In genomic region chr13:50801087-50801931, GRCh38 we compare ENCODE assay signal across 8 cellular contexts. TPM values are rescaled to one million over a fixed set of nuclear protein-coding genes. Genes with fewer than 3 reads are reported as not detected.
DNase-seq lines count a peak whose midpoint lies in the region; ATAC-seq and TF ChIP-seq lines count a peak whose summit lies in the region.

No MANE protein-coding gene starts in this region.

- intact Hi-C loops in right lobe of liver (cut with DNase I): no loop called here

- CTCF ChIA-PET in activated CD4-positive, alpha-beta T cell treated with anti-CD3 and anti-CD28 coated beads, Interleukin-2, amount 10 ng/mL, durations not matched to agents 7 days and 5 days (lab: Charles Lee): interaction anchor here (0.7 to 1.3 kb wide), 5 partner anchors 111 to 825 kb away, joined by 3 to 5 read pairs (median 3); no protein-coding TSS in a partner anchor

- H3K4me3 Mint-ChIP-seq in activated CD4-positive, alpha-beta T cell treated with anti-CD3 and anti-CD28 coated beads, Interleukin-2, amount 10 ng/mL, durations not matched to agents 7 days and 5 days: no peak overlapping the region

- 25% methylated on average over 11 of the region's 13 CpGs for whole genome bisulfite sequencing in right lobe of liver (ENCODE audit: insufficient coverage, low coverage, low lambda C conversion rate, missing lambda C conversion rate)

- H3K4me1 ChIP-seq in BE2C (peaks cover 4% of the 10 kb centered on the region; the same call in 1 of the 2 replicates), right lobe of liver (no peaks in the 10 kb centered on the region)

- no peak for TF ChIP-seq POLR2A in right lobe of liver (IDR thresholded peaks at IDR 0.05)

- TF ChIP-seq CTCF in BE2C (IDR thresholded peaks at IDR 0.05; ENCODE audit: low read depth, low read length): peak; percentile 88
- TF ChIP-seq CTCF in right lobe of liver (IDR thresholded peaks at IDR 0.05): peak; percentile 71 to 81 (median 75)

- no peak overlapping the region for H3K27ac ChIP-seq in right lobe of liver

- DNase-seq in BE2C (peak; percentile 73), NCI-H345 (lab: John Stamatoyannopoulos, UW) (peak; percentile 44), dermis microvascular lymphatic vessel endothelial cell (ENCODE audit: low read depth in 2 of 2) (peak; percentile 71 to 80), right lobe of liver (peak in 1 of 3 donors; percentile 59)
- peak; percentile 81 for DNase-seq in activated CD4-positive, alpha-beta T cell treated with anti-CD3 and anti-CD28 coated beads, Interleukin-2, amount 10 ng/mL, durations not matched to agents 7 days and 5 days
- DNase-seq in stimulated activated CD4-positive, alpha-beta T cell treated with anti-CD3 and anti-CD28 coated beads, TNF-alpha, amount 100 ng/mL, for 48 hours (ENCODE audit: low read depth in 3 of 3): peak; percentile 21 to 58 (median 38)

- no peak overlapping the region for H3K4me3 ChIP-seq in BE2C (ENCODE audit: low read depth, low read length)
- H3K4me3 ChIP-seq in right lobe of liver: no peak overlapping the region

- POLR2A ChIA-PET in activated CD4-positive, alpha-beta T cell treated with anti-CD3 and anti-CD28 coated beads, Interleukin-2, amount 10 ng/mL, durations not matched to agents 7 days and 5 days (lab: Charles Lee): interaction anchor here (0.6 kb wide), 1 partner anchor 289 kb away, joined by 3 read pairs; no protein-coding TSS in a partner anchor

- H3K9me3 Mint-ChIP-seq in activated CD4-positive, alpha-beta T cell treated with anti-CD3 and anti-CD28 coated beads, Interleukin-2, amount 10 ng/mL, durations not matched to agents 7 days and 5 days: peaks cover 3% of the 10 kb centered on the region

- H3K9me3 ChIP-seq in BE2C: no peaks in the 10 kb centered on the region
- H3K9me3 ChIP-seq in right lobe of liver: no peaks in the 10 kb centered on the region

- H3K4me1 Mint-ChIP-seq in activated CD4-positive, alpha-beta T cell treated with anti-CD3 and anti-CD28 coated beads, Interleukin-2, amount 10 ng/mL, durations not matched to agents 7 days and 5 days: peaks cover 19% of the 10 kb centered on the region

- peak overlapping the region; percentile 27 for H3K27ac Mint-ChIP-seq in activated CD4-positive, alpha-beta T cell treated with anti-CD3 and anti-CD28 coated beads, Interleukin-2, amount 10 ng/mL, durations not matched to agents 7 days and 5 days

- H3K36me3 ChIP-seq in BE2C (no peaks in the 10 kb centered on the region), right lobe of liver (no peaks in the 10 kb centered on the region)

- no peaks in the 10 kb centered on the region for H3K27me3 Mint-ChIP-seq in activated CD4-positive, alpha-beta T cell treated with anti-CD3 and anti-CD28 coated beads, Interleukin-2, amount 10 ng/mL, durations not matched to agents 7 days and 5 days

- H3K27me3 ChIP-seq in BE2C (no peaks in the 10 kb centered on the region), right lobe of liver (no peaks in the 10 kb centered on the region)

- ATAC-seq in GM19043 (IDR thresholded peaks at IDR 0.05; ENCODE audit: low read depth, unreplicated experiment) (peak; percentile 86), HG03432 (IDR thresholded peaks at IDR 0.05; ENCODE audit: unreplicated experiment) (peak; percentile 83), right lobe of liver (peak; percentile 94 to 99 (median 96))

- H3K36me3 Mint-ChIP-seq in activated CD4-positive, alpha-beta T cell treated with anti-CD3 and anti-CD28 coated beads, Interleukin-2, amount 10 ng/mL, durations not matched to agents 7 days and 5 days (ENCODE audit: low read depth): peaks cover 3% of the 10 kb centered on the region

RNA-seq across cellular contexts. Expression of gene DLEU7, which starts 42.2 kb away (rescaled TPM):
- not detected for polyA plus RNA-seq in BE2C (2012; ENCODE audit: insufficient read depth, insufficient read length, low read depth)
- total RNA-seq in activated CD4-positive, alpha-beta T cell treated with anti-CD3 and anti-CD28 coated beads, Interleukin-2, amount 10 ng/mL, durations not matched to agents 7 days and 5 days: not detected
- total RNA-seq in dermis microvascular lymphatic vessel endothelial cell (not detected in 2 replicates), right lobe of liver (under 1 TPM in 3 of 6 experiments, not detected in 3; 0.12 to 0.38 (median 0.33) TPM)
